Comparison of ENCODE assay signal across 1 cellular context in genomic region chr4:111475001-111475400, GRCh38.
TF ChIP-seq lines count a peak whose summit lies in the region.

No MANE protein-coding gene starts in this region.

TF ChIP-seq in WTC11, 78 proteins besides CTCF, POLR2A, EP300 and RAD21 (continued from another document):
- TF ChIP-seq, protein P1, sequence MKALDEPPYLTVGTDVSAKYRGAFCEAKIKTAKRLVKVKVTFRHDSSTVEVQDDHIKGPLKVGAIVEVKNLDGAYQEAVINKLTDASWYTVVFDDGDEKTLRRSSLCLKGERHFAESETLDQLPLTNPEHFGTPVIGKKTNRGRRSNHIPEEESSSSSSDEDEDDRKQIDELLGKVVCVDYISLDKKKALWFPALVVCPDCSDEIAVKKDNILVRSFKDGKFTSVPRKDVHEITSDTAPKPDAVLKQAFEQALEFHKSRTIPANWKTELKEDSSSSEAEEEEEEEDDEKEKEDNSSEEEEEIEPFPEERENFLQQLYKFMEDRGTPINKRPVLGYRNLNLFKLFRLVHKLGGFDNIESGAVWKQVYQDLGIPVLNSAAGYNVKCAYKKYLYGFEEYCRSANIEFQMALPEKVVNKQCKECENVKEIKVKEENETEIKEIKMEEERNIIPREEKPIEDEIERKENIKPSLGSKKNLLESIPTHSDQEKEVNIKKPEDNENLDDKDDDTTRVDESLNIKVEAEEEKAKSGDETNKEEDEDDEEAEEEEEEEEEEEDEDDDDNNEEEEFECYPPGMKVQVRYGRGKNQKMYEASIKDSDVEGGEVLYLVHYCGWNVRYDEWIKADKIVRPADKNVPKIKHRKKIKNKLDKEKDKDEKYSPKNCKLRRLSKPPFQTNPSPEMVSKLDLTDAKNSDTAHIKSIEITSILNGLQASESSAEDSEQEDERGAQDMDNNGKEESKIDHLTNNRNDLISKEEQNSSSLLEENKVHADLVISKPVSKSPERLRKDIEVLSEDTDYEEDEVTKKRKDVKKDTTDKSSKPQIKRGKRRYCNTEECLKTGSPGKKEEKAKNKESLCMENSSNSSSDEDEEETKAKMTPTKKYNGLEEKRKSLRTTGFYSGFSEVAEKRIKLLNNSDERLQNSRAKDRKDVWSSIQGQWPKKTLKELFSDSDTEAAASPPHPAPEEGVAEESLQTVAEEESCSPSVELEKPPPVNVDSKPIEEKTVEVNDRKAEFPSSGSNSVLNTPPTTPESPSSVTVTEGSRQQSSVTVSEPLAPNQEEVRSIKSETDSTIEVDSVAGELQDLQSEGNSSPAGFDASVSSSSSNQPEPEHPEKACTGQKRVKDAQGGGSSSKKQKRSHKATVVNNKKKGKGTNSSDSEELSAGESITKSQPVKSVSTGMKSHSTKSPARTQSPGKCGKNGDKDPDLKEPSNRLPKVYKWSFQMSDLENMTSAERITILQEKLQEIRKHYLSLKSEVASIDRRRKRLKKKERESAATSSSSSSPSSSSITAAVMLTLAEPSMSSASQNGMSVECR (CRISPR knock-in tag; IDR thresholded peaks at IDR 0.05; ENCODE audit: borderline replicate concordance) = no peak
- no peak for TF ChIP-seq RELA (CRISPR knock-in tag; IDR thresholded peaks at IDR 0.05; ENCODE audit: borderline replicate concordance)
